Comparison of ENCODE assay signal across 1 cellular context in the genomic region with DNA sequence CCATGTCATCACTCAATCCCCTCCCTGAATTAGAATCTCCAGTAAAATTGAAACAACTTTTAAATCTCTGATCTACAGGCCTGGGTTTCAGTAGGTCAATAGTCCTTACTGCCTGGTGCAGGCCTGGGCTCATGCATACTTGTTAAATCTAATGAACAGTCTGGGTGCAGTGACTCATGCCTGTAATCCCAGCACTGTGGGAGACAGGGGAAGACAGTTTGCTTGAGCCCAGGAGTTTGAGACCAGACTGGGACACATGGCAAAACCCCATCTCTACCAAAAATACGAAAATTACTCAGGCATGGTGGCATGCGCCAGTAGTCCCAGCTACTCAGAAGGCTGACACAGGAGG.
TF ChIP-seq lines count a peak whose summit lies in the region.

No MANE protein-coding gene starts in this region.

TF ChIP-seq in WTC11, 78 proteins besides CTCF, POLR2A, EP300 and RAD21 (continued from another document):
- TF ChIP-seq IRF1 (CRISPR knock-in tag; IDR thresholded peaks at IDR 0.05) (no peak), ETV6 (CRISPR knock-in tag; IDR thresholded peaks at IDR 0.05) (no peak), NR3C1 (CRISPR knock-in tag; conservative IDR thresholded peaks at IDR 0.05; ENCODE audit: low read depth) (no peak), GTF2I (CRISPR knock-in tag; conservative IDR thresholded peaks at IDR 0.05) (no peak)
TF ChIP-seq in WTC11: peak in this region for 0.
